Comparison of ENCODE assay signal across 8 cellular contexts in genomic region chr3:53045784-53046170, GRCh38. TPM values are rescaled to one million over a fixed set of nuclear protein-coding genes. Genes with fewer than 3 reads are reported as not detected.
DNase-seq lines count a peak whose midpoint lies in the region; ATAC-seq and TF ChIP-seq lines count a peak whose summit lies in the region.

Gene SFMBT1, minus strand, starts transcription at chr3:53046073. Its CDS starts 76,945 bp downstream, at chr3:52969128.

- peak within 1 kb of the TSS in 4 of 5 donors; percentile 80 to 91 (median 84) for H3K9ac ChIP-seq in subcutaneous abdominal adipose tissue (ENCODE audit: low read length in 5 of 5)

- H3K4me1 ChIP-seq in Panc1 (ENCODE audit: control insufficient read depth, insufficient read depth, low read length) = peaks cover 18% of the 10 kb centered on the region
- H3K4me1 ChIP-seq in neuron (ENCODE audit: insufficient read depth, low read length) = peaks cover 13% of the 10 kb centered on the region
- H3K4me1 ChIP-seq in subcutaneous abdominal adipose tissue (ENCODE audit: control insufficient read depth in 5 of 5, insufficient read depth in 5 of 5, low read length in 5 of 5) = peaks cover 3 to 23% (median 19%) of the 10 kb centered on the region in 5 donors

- BruUV-seq in Panc1 (replicated peaks; lab: Mats Ljungman, UMichigan) = no TSS peak

- H2AFZ ChIP-seq in neuron (ENCODE audit: low read depth, low read length) = peak within 1 kb of the TSS; percentile 96

- H3K4me3 ChIP-seq in Panc1 (ENCODE audit: low read depth in 2 of 2, low read length in 2 of 2) = peak within 1 kb of the TSS; percentile 67 to 76
- H3K4me3 ChIP-seq in neuron (ENCODE audit: low read length) = peak within 1 kb of the TSS; percentile 87
- H3K4me3 ChIP-seq in subcutaneous abdominal adipose tissue (ENCODE audit: low read depth in 1 of 5, low read length in 5 of 5) = peak within 1 kb of the TSS; percentile 70 to 94 (median 87)

- peak; percentile 15 for ATAC-seq in GM18873 (IDR thresholded peaks at IDR 0.05; ENCODE audit: low FRiP score, unreplicated experiment)
- ATAC-seq in HG03159 (IDR thresholded peaks at IDR 0.05; ENCODE audit: unreplicated experiment) = peak; percentile 48
- peak; percentile 75 for ATAC-seq in Panc1

- CTCF ChIA-PET in Panc1 (lab: Charles Lee) = interaction anchor here (0.7 kb wide), 1 partner anchor 184 kb away, joined by 3 read pairs; no protein-coding TSS in a partner anchor

- H3K36me3 ChIP-seq in Panc1 (ENCODE audit: control insufficient read depth, insufficient read depth, low read length) (no peaks in the 10 kb centered on the region), neuron (ENCODE audit: insufficient read depth, low read length) (no peaks in the 10 kb centered on the region), subcutaneous abdominal adipose tissue (ENCODE audit: control insufficient read depth in 5 of 5, insufficient read depth in 5 of 5, low read length in 5 of 5) (no peaks in the 10 kb centered on the region)

- H3K27me3 ChIP-seq in Panc1 (ENCODE audit: control insufficient read depth, insufficient read depth, low read length) = no peaks in the 10 kb centered on the region
- no peaks in the 10 kb centered on the region for H3K27me3 ChIP-seq in neuron (ENCODE audit: insufficient read depth, low read length)
- H3K27me3 ChIP-seq in subcutaneous abdominal adipose tissue (ENCODE audit: control insufficient read depth in 5 of 5, insufficient read depth in 4 of 5, low read length in 5 of 5) = no peaks in the 10 kb centered on the region

- POLR2A ChIA-PET in Panc1 (lab: Charles Lee) = interaction anchor here (0.7 kb wide), 1 partner anchor 62 kb away, joined by 3 read pairs; no protein-coding TSS in a partner anchor

- intact Hi-C loops in Panc1 (cut with micrococcal nuclease; ENCODE audit: unreplicated experiment) = no loop called here

- H3K27ac ChIP-seq in Panc1 (ENCODE audit: low read length) = peak within 1 kb of the TSS; percentile 91
- H3K27ac ChIP-seq in subcutaneous abdominal adipose tissue (ENCODE audit: low read depth, low read length) = peak within 1 kb of the TSS; percentile 19

- TF ChIP-seq CTCF in AG09319 (IDR thresholded peaks at IDR 0.05; ENCODE audit: low read depth, low read length) (no peak), Panc1 (IDR thresholded peaks at IDR 0.05) (no peak)

- no peaks in the 10 kb centered on the region for H3K9me3 ChIP-seq in Panc1 (ENCODE audit: control insufficient read depth, insufficient read depth, low read depth, low read length)
- no peaks in the 10 kb centered on the region for H3K9me3 ChIP-seq in neuron (ENCODE audit: low read length)
- H3K9me3 ChIP-seq in subcutaneous abdominal adipose tissue (ENCODE audit: control insufficient read depth in 5 of 5, low read length in 5 of 5) = no peaks in the 10 kb centered on the region

- DNase-seq in AG09319 (ENCODE audit: extremely low read depth, low read depth) = peak; percentile 18
- no peak for DNase-seq in Panc1 (ENCODE audit: low read depth, low spot score)
- peak; percentile 91 for DNase-seq in activated effector memory CD4-positive, alpha-beta T cell treated with anti-CD3 and anti-CD28 coated beads, Interleukin-2, amount 50 U/mL, for 16 hours
- DNase-seq in foreskin melanocyte = peak; percentile 35

- in situ Hi-C loops in Panc1 (cut with HindIII; ENCODE audit: low pct_unique_long_range_greater_than_20kb, low sequenced_read_pairs) = no loop called here

RNA-seq across cellular contexts. Expression of gene SFMBT1, which starts in this region (rescaled TPM):
- 24.4 TPM for total RNA-seq in Panc1 (2021; ENCODE audit: unreplicated experiment)
- 10.6 TPM for polyA plus RNA-seq in Panc1 (2012; ENCODE audit: insufficient read length)

Comparison
In these comparisons a context has a peak if more than half of its experiments do, and no peak if none do; other contexts are left out.
1. ATAC-seq: peak in every context shown above with its lines; median percentile 75 in Panc1; 48 in HG03159; 15 in GM18873.